23 cellular contexts compared by ENCODE assay signal in genomic region chr11:114225662-114226061, GRCh38.
A peak's percentile ranks its signal among the peaks of the same experiment; 100 is the strongest.
DNase-seq lines count a peak whose midpoint lies in the region; ATAC-seq, FAIRE-seq and TF ChIP-seq lines count a peak whose summit lies in the region.
"Had no signal": no experiment of that assay in that cellular context is flagged by ENCODE, and none has a peak within 500 bp of the region (broad histone marks: within the 10 kb centered on the region; RNA-seq: fewer than 3 reads in every experiment).

No MANE protein-coding gene starts in this region.

- no peak overlapping the region for H3K4me2 ChIP-seq in K562 (ENCODE audit: insufficient read depth, low read length)

- no peaks in the 10 kb centered on the region for H3K9me3 ChIP-seq in left ventricle myocardium inferior (replicated peaks)
- H3K9me3 ChIP-seq in K562 (replicated peaks; ENCODE audit: control insufficient read depth, insufficient read depth, low read depth, low read length): peaks cover 4% of the 10 kb centered on the region
- H3K9me3 ChIP-seq: BE2C, HAP-1 had no signal

- no TSS peak for BruUV-seq in K562 (replicated peaks; lab: Mats Ljungman, UMichigan)

- 0 out of 2 replicates have a peak overlapping the region, but pooled peaks have one; percentile 4 for H2AFZ ChIP-seq in K562 (ENCODE audit: low read depth, low read length)
- H2AFZ ChIP-seq: GM23248 had no signal

- no peak for FAIRE-seq in K562 (lab: Jason Lieb, UNC)
- FAIRE-seq in frontal cortex (lab: Jason Lieb, UNC): no peak
- FAIRE-seq: A204.1, GM12878 had no signal

- TF ChIP-seq EP300 in K562 (IDR thresholded peaks at IDR 0.05; ENCODE audit: low read length): no peak

- no peaks in the 10 kb centered on the region for H3K79me2 ChIP-seq in K562 (ENCODE audit: control insufficient read depth, insufficient read depth, low read length)

- H3K27me3 ChIP-seq in left ventricle myocardium inferior (ENCODE audit: low read depth) (no peaks in the 10 kb centered on the region), K562 (ENCODE audit: control insufficient read depth in 2 of 2, insufficient read depth in 2 of 2, low read length in 2 of 2) (no peaks in the 10 kb centered on the region)
- H3K27me3 ChIP-seq: BE2C had no signal

- H3K4me3 Mint-ChIP-seq in natural killer cell treated with Interleukin-12 subunit alpha and Interleukin-12 subunit beta and Interleukin-15 and Interleukin-18, amount 100 ng/mL, for 72 hours: peak overlapping the region; percentile 6
- H3K4me3 Mint-ChIP-seq in stimulated activated effector memory CD8-positive, alpha-beta T cell treated with anti-CD3 and anti-CD28 coated beads, Interleukin-12 subunit alpha, Interleukin-12 subunit beta, amount 100 ng/mL, for 72 hours: no peak overlapping the region
- no peak overlapping the region for H3K4me3 Mint-ChIP-seq in HFFc6
- H3K4me3 Mint-ChIP-seq: CD4-positive, CD25-positive, alpha-beta regulatory T cell had no signal

- 23% methylated on average over 1 of the region's 1 CpG for WGBS in K562 (ENCODE audit: insufficient coverage, low coverage, missing lambda C conversion rate)

- in situ Hi-C loops in K562 (cut with MboI): no loop called here

- H3K9me3 Mint-ChIP-seq in natural killer cell treated with Interleukin-12 subunit alpha and Interleukin-12 subunit beta and Interleukin-15 and Interleukin-18, amount 100 ng/mL, for 72 hours: no peaks in the 10 kb centered on the region
- H3K9me3 Mint-ChIP-seq in stimulated activated effector memory CD8-positive, alpha-beta T cell treated with anti-CD3 and anti-CD28 coated beads, Interleukin-12 subunit alpha, Interleukin-12 subunit beta, amount 100 ng/mL, for 72 hours: no peaks in the 10 kb centered on the region
- no peaks in the 10 kb centered on the region for H3K9me3 Mint-ChIP-seq in HFFc6
- H3K9me3 Mint-ChIP-seq: CD4-positive, CD25-positive, alpha-beta regulatory T cell; CD8-positive, alpha-beta memory T cell had no signal

- H3K4me3 ChIP-seq in left ventricle myocardium inferior (no peak overlapping the region), K562 (no peak overlapping the region)
- H3K4me3 ChIP-seq: GM12878, GM23248, HAP-1 had no signal

- intact Hi-C loops in left ventricle myocardium inferior (cut with micrococcal nuclease): no loop called here
- intact Hi-C loops in left cardiac atrium (cut with DNase I): no loop called here
- intact Hi-C loops in K562 (cut with micrococcal nuclease): no loop called here

- H3K4me1 Mint-ChIP-seq in natural killer cell treated with Interleukin-12 subunit alpha and Interleukin-12 subunit beta and Interleukin-15 and Interleukin-18, amount 100 ng/mL, for 72 hours (ENCODE audit: low read depth in 2 of 2): peaks cover 39 to 47% of the 10 kb centered on the region in 2 donors
- H3K4me1 Mint-ChIP-seq in stimulated activated effector memory CD8-positive, alpha-beta T cell treated with anti-CD3 and anti-CD28 coated beads, Interleukin-12 subunit alpha, Interleukin-12 subunit beta, amount 100 ng/mL, for 72 hours: peaks cover 48% of the 10 kb centered on the region
- no peaks in the 10 kb centered on the region for H3K4me1 Mint-ChIP-seq in HFFc6 (ENCODE audit: low read depth)

- no peaks in the 10 kb centered on the region for H3K9me1 ChIP-seq in K562 (ENCODE audit: control insufficient read depth, insufficient read depth, low read length)

- ATAC-seq in left cardiac atrium (no peak), K562 (no peak), GM21528 (IDR thresholded peaks at IDR 0.05; ENCODE audit: low FRiP score, unreplicated experiment) (no peak)
- ATAC-seq in natural killer cell treated with Interleukin-12 subunit alpha and Interleukin-12 subunit beta and Interleukin-15 and Interleukin-18, amount 100 ng/mL, for 72 hours: no peak
- no peak for ATAC-seq in stimulated activated effector memory CD8-positive, alpha-beta T cell treated with anti-CD3 and anti-CD28 coated beads, Interleukin-12 subunit alpha, Interleukin-12 subunit beta, amount 100 ng/mL, for 72 hours
- ATAC-seq: GM12878 had no signal

- no peak for TF ChIP-seq RAD21 in K562 (CRISPR knock-in tag; conservative IDR thresholded peaks at IDR 0.05 in 1 of 2, IDR thresholded peaks at IDR 0.05 in 1 of 2)

- POLR2A ChIA-PET in K562 (lab: Yijun Ruan, JAX): interaction anchor here (0.8 to 2.2 kb wide), 2 partner anchors 10 to 12 kb away, joined by 3 to 7 read pairs; no protein-coding TSS in a partner anchor

- TF ChIP-seq POLR2A in K562 (conservative IDR thresholded peaks at IDR 0.05): no peak

- no peaks in the 10 kb centered on the region for H3K36me3 Mint-ChIP-seq in natural killer cell treated with Interleukin-12 subunit alpha and Interleukin-12 subunit beta and Interleukin-15 and Interleukin-18, amount 100 ng/mL, for 72 hours
- H3K36me3 Mint-ChIP-seq in stimulated activated effector memory CD8-positive, alpha-beta T cell treated with anti-CD3 and anti-CD28 coated beads, Interleukin-12 subunit alpha, Interleukin-12 subunit beta, amount 100 ng/mL, for 72 hours: peaks cover 35% of the 10 kb centered on the region
- no peaks in the 10 kb centered on the region for H3K36me3 Mint-ChIP-seq in HFFc6 (ENCODE audit: low read depth)

- CTCF ChIA-PET in K562 (lab: Yijun Ruan, JAX; ENCODE audit: low intra/inter-chr PET ratio): no interaction called here

- TF ChIP-seq CTCF in left ventricle myocardium inferior (IDR thresholded peaks at IDR 0.05; ENCODE audit: borderline replicate concordance): no peak
- no peak for TF ChIP-seq CTCF in K562 (IDR thresholded peaks at IDR 0.05 in 2 of 3, conservative IDR thresholded peaks at IDR 0.05 in 1 of 3; ENCODE audit: insufficient read depth in 2 of 3, low read depth in 1 of 3, low read length in 3 of 3)
- no peak for TF ChIP-seq CTCF in HFFc6 (IDR thresholded peaks at IDR 0.05)

- H3K27ac ChIP-seq in left ventricle myocardium inferior (replicated peaks): peak overlapping the region; percentile 10
- no peak overlapping the region for H3K27ac ChIP-seq in K562 (ENCODE audit: extremely low read depth, low read depth, low read length)
- H3K27ac ChIP-seq: GM23248, HL-60 had no signal

- peak overlapping the region in 1 of 2 donors; percentile 26 for H3K27ac Mint-ChIP-seq in natural killer cell treated with Interleukin-12 subunit alpha and Interleukin-12 subunit beta and Interleukin-15 and Interleukin-18, amount 100 ng/mL, for 72 hours
- H3K27ac Mint-ChIP-seq in stimulated activated effector memory CD8-positive, alpha-beta T cell treated with anti-CD3 and anti-CD28 coated beads, Interleukin-12 subunit alpha, Interleukin-12 subunit beta, amount 100 ng/mL, for 72 hours: peak overlapping the region; percentile 80
- H3K27ac Mint-ChIP-seq in HFFc6: no peak overlapping the region

- H3K4me1 ChIP-seq in left ventricle myocardium inferior (peaks cover 91% of the 10 kb centered on the region), K562 (replicated peaks in 1 of 2; ENCODE audit: control insufficient read depth in 2 of 2, insufficient read depth in 2 of 2, low read length in 2 of 2) (peaks cover 10 to 26% of the 10 kb centered on the region in 2 experiments)
- H3K4me1 ChIP-seq: BE2C, HAP-1 had no signal

- no peaks in the 10 kb centered on the region for H4K20me1 ChIP-seq in K562 (replicated peaks; ENCODE audit: control insufficient read depth, insufficient read depth, low read length)

- no peaks in the 10 kb centered on the region for H3K27me3 Mint-ChIP-seq in natural killer cell treated with Interleukin-12 subunit alpha and Interleukin-12 subunit beta and Interleukin-15 and Interleukin-18, amount 100 ng/mL, for 72 hours
- peaks cover 13% of the 10 kb centered on the region for H3K27me3 Mint-ChIP-seq in HFFc6 (ENCODE audit: insufficient read depth)
- H3K27me3 Mint-ChIP-seq: CD4-positive, CD25-positive, alpha-beta regulatory T cell had no signal

- DNase-seq in left ventricle myocardium inferior (no peak), left cardiac atrium (no peak), K562 (ENCODE audit: extremely low read depth in 1 of 4, low spot score in 3 of 4) (no peak), HFFc6 (no peak), frontal cortex (ENCODE audit: low spot score in 2 of 2) (no peak)
- no peak for DNase-seq in natural killer cell treated with Interleukin-12 subunit alpha and Interleukin-12 subunit beta and Interleukin-15 and Interleukin-18, amount 100 ng/mL, for 72 hours (ENCODE audit: low spot score)
- DNase-seq in stimulated activated effector memory CD8-positive, alpha-beta T cell treated with anti-CD3 and anti-CD28 coated beads, Interleukin-12 subunit alpha, Interleukin-12 subunit beta, amount 100 ng/mL, for 72 hours (ENCODE audit: low spot score in 2 of 2): no peak
- DNase-seq: ACHN; BE2C; C1 segment of cervical spinal cord; CD4-positive, CD25-positive, alpha-beta regulatory T cell; CD8-positive, alpha-beta memory T cell; COR-L47; DMS 273 treated with DMSO at 0.1 percent for 48 hours; DMS53; DND-41; EL; GM23248 had no signal

- H3K36me3 ChIP-seq in left ventricle myocardium inferior (peaks cover 32% of the 10 kb centered on the region), K562 (ENCODE audit: control insufficient read depth, insufficient read depth, low read length) (no peaks in the 10 kb centered on the region)
- H3K36me3 ChIP-seq: BE2C, HAP-1 had no signal

- H3K9ac ChIP-seq in K562 (ENCODE audit: insufficient read depth in 1 of 2, low read depth in 2 of 2, low read length in 2 of 2): no peak overlapping the region
- H3K9ac ChIP-seq: GM23248 had no signal

TF ChIP-seq in K562, 482 proteins besides CTCF, POLR2A, EP300 and RAD21:
- TF ChIP-seq TFE3 (CRISPR knock-in tag; IDR thresholded peaks at IDR 0.05) (peak; percentile 73), ZNF175 (CRISPR knock-in tag; IDR thresholded peaks at IDR 0.05; ENCODE audit: low read depth) (no peak), TRIM28 (IDR thresholded peaks at IDR 0.05) (no peak)
